23 cellular contexts compared by ENCODE assay signal in the genomic region with DNA sequence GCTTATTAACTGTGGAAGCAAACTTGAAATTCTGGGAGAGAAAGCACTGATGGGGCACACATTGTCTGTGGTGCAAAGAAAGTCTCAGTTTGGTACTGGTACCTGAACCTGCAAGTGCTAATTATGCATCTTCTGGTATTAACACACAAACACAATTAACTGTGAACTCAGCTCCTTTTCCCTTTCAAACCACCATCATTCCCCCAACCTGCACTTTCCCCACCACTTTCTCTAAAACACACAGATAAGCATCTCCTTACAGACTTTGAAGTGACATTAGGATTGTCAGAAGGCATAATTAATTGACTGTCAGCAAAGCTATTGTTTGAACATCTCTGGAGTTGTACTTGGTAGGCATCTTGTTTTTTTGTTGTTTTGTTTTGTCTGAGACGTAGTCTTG.
A peak's percentile ranks its signal among the peaks of the same experiment; 100 is the strongest.
DNase-seq lines count a peak whose midpoint lies in the region; ATAC-seq, FAIRE-seq and TF ChIP-seq lines count a peak whose summit lies in the region.
"Had no signal": no experiment of that assay in that cellular context is flagged by ENCODE, and none has a peak within 500 bp of the region (broad histone marks: within the 10 kb centered on the region; RNA-seq: fewer than 3 reads in every experiment).

No MANE protein-coding gene starts in this region.

- H3K27me3 ChIP-seq in HepG2 (ENCODE audit: control insufficient read depth in 1 of 2, insufficient read depth in 2 of 2, low read length in 2 of 2) = no peaks in the 10 kb centered on the region
- H3K27me3 ChIP-seq in right lobe of liver = no peaks in the 10 kb centered on the region
- H3K27me3 ChIP-seq in sigmoid colon = no peaks in the 10 kb centered on the region
- no peaks in the 10 kb centered on the region for H3K27me3 ChIP-seq in PC-3 (ENCODE audit: low read length)
- H3K27me3 ChIP-seq: BLaER1 treated with 17β-estradiol and CSF1 and Interleukin-3, amounts not matched to agents 10 nM and 100 nM had no signal

- H3K4me3 Mint-ChIP-seq in chondrocyte (ENCODE audit: unreplicated experiment) = no peak overlapping the region
- H3K4me3 Mint-ChIP-seq: B cell; CD4-positive, alpha-beta T cell; CD8-positive, alpha-beta T cell had no signal

- TF ChIP-seq RAD21 in HepG2 (CRISPR knock-in tag; IDR thresholded peaks at IDR 0.05) = no peak

- H3K4me2 ChIP-seq in HepG2 (ENCODE audit: low read depth, low read length) = no peak overlapping the region
- no peak overlapping the region for H3K4me2 ChIP-seq in PC-3 (ENCODE audit: low read length)

- DNase-seq in HepG2 (ENCODE audit: low spot score) (no peak), right lobe of liver (no peak), chondrocyte (ENCODE audit: low spot score) (no peak), sigmoid colon (no peak), NCI-H2107 treated with DMSO at 0.1 percent for 48 hours (lab: John Stamatoyannopoulos, UW; ENCODE audit: unreplicated experiment) (no peak), PC-3 (no peak)
- DNase-seq in Jurkat, Clone E6-1 (ENCODE audit: low read depth, low spot score) = peak; percentile 11
- DNase-seq: ACHN; Caco-2; Calu3; CD4-positive, alpha-beta T cell; CD8-positive, alpha-beta T cell; DMS79 treated with DMSO at 0.1 percent for 48 hours; GDM1 had no signal

- ATAC-seq in HepG2 (no peak), right lobe of liver (no peak), PC-3 (no peak)
- ATAC-seq: CD8-positive, alpha-beta T cell; GM12878 had no signal

- BruUV-seq in HepG2 (replicated peaks; lab: Mats Ljungman, UMichigan) (no TSS peak), PC-3 (replicated peaks; lab: Mats Ljungman, UMichigan) (no TSS peak)

- TF ChIP-seq CTCF in HepG2 (CRISPR knock-in tag; IDR thresholded peaks at IDR 0.05) = no peak
- no peak for TF ChIP-seq CTCF in right lobe of liver (IDR thresholded peaks at IDR 0.05)
- no peak for TF ChIP-seq CTCF in HEK293 (tag by site-specific recombination; IDR thresholded peaks at IDR 0.05)
- no peak for TF ChIP-seq CTCF in chondrocyte (IDR thresholded peaks at IDR 0.05)
- no peak for TF ChIP-seq CTCF in sigmoid colon (IDR thresholded peaks at IDR 0.05)
- no peak for TF ChIP-seq CTCF in PC-3 (conservative IDR thresholded peaks at IDR 0.05; ENCODE audit: low read depth, low read length)

- H3F3A ChIP-seq in PC-3 (ENCODE audit: low read length, unreplicated experiment) = no peaks in the 10 kb centered on the region

- H3K4me1 Mint-ChIP-seq in chondrocyte (ENCODE audit: low read depth) = peaks cover 7% of the 10 kb centered on the region
- H3K4me1 Mint-ChIP-seq: B cell had no signal

- CTCF ChIA-PET in HepG2 (lab: Yijun Ruan, JAX; ENCODE audit: low intra/inter-chr PET ratio, low total read pairs) = no interaction called here
- CTCF ChIA-PET in HEK293 (lab: Yijun Ruan, JAX) = no interaction called here
- CTCF ChIA-PET in PC-3 (lab: Charles Lee) = no interaction called here

- H2AFZ ChIP-seq in HepG2 (ENCODE audit: low read length) = no peak overlapping the region
- no peak overlapping the region for H2AFZ ChIP-seq in PC-3 (ENCODE audit: low read length)

- no peaks in the 10 kb centered on the region for H3K27me3 Mint-ChIP-seq in chondrocyte (ENCODE audit: low read depth)
- H3K27me3 Mint-ChIP-seq: B cell; CD4-positive, alpha-beta T cell had no signal

- peak overlapping the region; percentile 78 for H3K27ac ChIP-seq in HepG2 (ENCODE audit: extremely low read length, insufficient read depth, low read length)
- H3K27ac ChIP-seq in right lobe of liver = peak overlapping the region in 1 of 3 donors; percentile 57
- H3K27ac ChIP-seq in HEK293 (ENCODE audit: extremely low read depth, low read depth, low read length) = no peak overlapping the region
- H3K27ac ChIP-seq in sigmoid colon = peak overlapping the region in 1 of 4 donors; percentile 63
- no peak overlapping the region for H3K27ac ChIP-seq in PC-3 (ENCODE audit: low read length)
- H3K27ac ChIP-seq: 22Rv1; BLaER1 treated with 17β-estradiol and CSF1 and Interleukin-3, amounts not matched to agents 10 nM and 100 nM; C4-2B had no signal

- H3K36me3 ChIP-seq in HepG2 (replicated peaks in 1 of 2; ENCODE audit: control insufficient read depth in 1 of 2, insufficient read depth in 2 of 2, low read length in 2 of 2) (no peaks in the 10 kb centered on the region; a peak in 2 of 5 replicates), right lobe of liver (no peaks in the 10 kb centered on the region), HEK293 (ENCODE audit: control insufficient read depth in 2 of 2, insufficient read depth in 1 of 2, low read length in 2 of 2) (no peaks in the 10 kb centered on the region), sigmoid colon (no peaks in the 10 kb centered on the region), PC-3 (ENCODE audit: low read depth, low read length) (no peaks in the 10 kb centered on the region)

- no peaks in the 10 kb centered on the region for H3K9me3 Mint-ChIP-seq in chondrocyte (ENCODE audit: low read depth)
- H3K9me3 Mint-ChIP-seq: CD4-positive, alpha-beta T cell; CD8-positive, alpha-beta T cell had no signal

- POLR2A ChIA-PET in HepG2 (lab: Yijun Ruan, JAX) (interaction anchor here (1.7 kb wide), 1 partner anchor 12 kb away, joined by 3 read pairs; no protein-coding TSS in a partner anchor), HEK293 (lab: Yijun Ruan, JAX) (no interaction called here), PC-3 (lab: Charles Lee; ENCODE audit: unreplicated experiment) (no interaction called here)

- H3K9ac ChIP-seq in HepG2 (ENCODE audit: insufficient read depth, low read depth, low read length) (no peak overlapping the region), PC-3 (ENCODE audit: low read length) (no peak overlapping the region)
- H3K9ac ChIP-seq: BLaER1 treated with 17β-estradiol and CSF1 and Interleukin-3, amounts not matched to agents 10 nM and 100 nM had no signal

- H3K79me2 ChIP-seq in HepG2 (ENCODE audit: insufficient read depth, low read length) (no peaks in the 10 kb centered on the region), PC-3 (ENCODE audit: low read length) (no peaks in the 10 kb centered on the region)

- in situ Hi-C loops in HepG2 (cut with HindIII; ENCODE audit: extremely low pct_ligation_motif_present, low pct_unique_long_range_greater_than_20kb) = no loop called here

- H3K4me3 ChIP-seq in HepG2 (replicated peaks in 1 of 3; ENCODE audit: insufficient read depth in 1 of 3, low read depth in 2 of 3, low read length in 3 of 3) (no peak overlapping the region), right lobe of liver (no peak overlapping the region), HEK293 (ENCODE audit: low read depth, low read length) (no peak overlapping the region), sigmoid colon (no peak overlapping the region), PC-3 (ENCODE audit: low read length) (no peak overlapping the region)
- H3K4me3 ChIP-seq in Jurkat, Clone E6-1 (ENCODE audit: low read length) = no peak overlapping the region
- H3K4me3 ChIP-seq: BLaER1 treated with 17β-estradiol and CSF1 and Interleukin-3, amounts not matched to agents 10 nM and 100 nM; GM12878 had no signal

- intact Hi-C loops in HepG2 (cut with micrococcal nuclease; ENCODE audit: unreplicated experiment) = no loop called here
- intact Hi-C loops in right lobe of liver (cut with DNase I) = no loop called here
- intact Hi-C loops in sigmoid colon (cut with DNase I) = loop anchor here (10.0 kb wide), 1 partner anchor 975 kb away; a partner anchor contains a TSS
- intact Hi-C loops in PC-3 (cut with micrococcal nuclease) = no loop called here

- 90% methylated on average over 1 of the region's 1 CpG for WGBS in HepG2 (ENCODE audit: low lambda C conversion rate)
- WGBS in right lobe of liver (ENCODE audit: insufficient coverage, low coverage, low lambda C conversion rate, missing lambda C conversion rate) = no CpG with 5 or more reads among the region's 1 CpG
- 49 to 96% methylated on average over 1 of the region's 1 CpG for WGBS in sigmoid colon, 2 donors

- H3K36me3 Mint-ChIP-seq in chondrocyte (ENCODE audit: low read depth) = no peaks in the 10 kb centered on the region
- H3K36me3 Mint-ChIP-seq: CD8-positive, alpha-beta T cell had no signal

- FAIRE-seq in HepG2 (lab: Jason Lieb, UNC) = no peak
- FAIRE-seq: D721Med, GM12878, GM12892, GM18507 had no signal

- H3K9me3 ChIP-seq in HepG2 (ENCODE audit: low read length) (no peaks in the 10 kb centered on the region), right lobe of liver (no peaks in the 10 kb centered on the region), HEK293 (ENCODE audit: control insufficient read depth, insufficient read depth, low read depth, low read length) (no peaks in the 10 kb centered on the region), sigmoid colon (no peaks in the 10 kb centered on the region), PC-3 (ENCODE audit: low read length) (no peaks in the 10 kb centered on the region)
- H3K9me3 ChIP-seq: BLaER1 treated with 17β-estradiol and CSF1 and Interleukin-3, amounts not matched to agents 10 nM and 100 nM; Caco-2 had no signal

- no peak for TF ChIP-seq EP300 in HepG2 (IDR thresholded peaks at IDR 0.05; ENCODE audit: low read depth in 2 of 2, low read length in 2 of 2)
- no peak for TF ChIP-seq EP300 in HepG2 (CRISPR knock-in tag; IDR thresholded peaks at IDR 0.05; ENCODE audit: borderline replicate concordance)
- TF ChIP-seq EP300 in sigmoid colon (IDR thresholded peaks at IDR 0.05) = no peak

- no peaks in the 10 kb centered on the region for H3K9me2 ChIP-seq in PC-3 (replicated peaks; ENCODE audit: low read length)

- H3K27ac Mint-ChIP-seq in chondrocyte (ENCODE audit: unreplicated experiment) = peak overlapping the region; percentile 17
- H3K27ac Mint-ChIP-seq: B cell; CD4-positive, alpha-beta T cell; CD8-positive, alpha-beta T cell had no signal

- peaks cover 47% of the 10 kb centered on the region for H3K4me1 ChIP-seq in HepG2 (ENCODE audit: insufficient read depth, low read length)
- peaks cover 0 to 54% (median 7%) of the 10 kb centered on the region in 4 donors for H3K4me1 ChIP-seq in right lobe of liver
- H3K4me1 ChIP-seq in HEK293 (ENCODE audit: control insufficient read depth, insufficient read depth, low read length) = no peaks in the 10 kb centered on the region
- H3K4me1 ChIP-seq in sigmoid colon = peaks cover 0 to 41% (median 20%) of the 10 kb centered on the region in 4 donors
- H3K4me1 ChIP-seq in PC-3 (ENCODE audit: insufficient read depth, low read length) = peaks cover 25% of the 10 kb centered on the region
- H3K4me1 ChIP-seq: Caco-2 had no signal

- H4K20me1 ChIP-seq in HepG2 (ENCODE audit: insufficient read depth, low read length) (no peaks in the 10 kb centered on the region), PC-3 (ENCODE audit: low read length) (no peaks in the 10 kb centered on the region)
- H4K20me1 ChIP-seq: BLaER1 treated with 17β-estradiol and CSF1 and Interleukin-3, amounts not matched to agents 10 nM and 100 nM had no signal

- TF ChIP-seq POLR2A in HepG2 (IDR thresholded peaks at IDR 0.05; ENCODE audit: insufficient read depth in 1 of 2, low read depth in 2 of 2, low read length in 2 of 2) = no peak
- TF ChIP-seq POLR2A in right lobe of liver (IDR thresholded peaks at IDR 0.05) = no peak
- TF ChIP-seq POLR2A in sigmoid colon (IDR thresholded peaks at IDR 0.05) = no peak

TF ChIP-seq in HepG2, 621 proteins besides CTCF, POLR2A, EP300 and RAD21 (continues in another document):
- peak; percentile 28 for TF ChIP-seq HNRNPK (IDR thresholded peaks at IDR 0.05; ENCODE audit: low read depth, low read length, poor library complexity, severe bottlenecking)

TF ChIP-seq in HEK293, 187 proteins besides CTCF, POLR2A, EP300 and RAD21:
- TF ChIP-seq BCL11B (tag by site-specific recombination; IDR thresholded peaks at IDR 0.05; ENCODE audit: low read depth) = no peak
- peak; percentile 90 for TF ChIP-seq PRDM1 (tag by site-specific recombination; IDR thresholded peaks at IDR 0.05)
